ENCODE assay signal across 8 cellular contexts in genomic region chr1:179026813-179027664, GRCh38. TPM values are rescaled to one million over a fixed set of nuclear protein-coding genes. Genes with fewer than 3 reads are reported as not detected.
DNase-seq lines count a peak whose midpoint lies in the region; ATAC-seq and TF ChIP-seq lines count a peak whose summit lies in the region.

No MANE protein-coding gene starts in this region.

- H3K9ac ChIP-seq in KMS-11 = peak overlapping the region; percentile 97
- peak overlapping the region; percentile 90 to 99 for H3K9ac ChIP-seq in colonic mucosa (ENCODE audit: low read depth in 2 of 2, low read length in 2 of 2)

- no peaks in the 10 kb centered on the region for H3K27me3 Mint-ChIP-seq in naive thymus-derived CD8-positive, alpha-beta T cell

- H3K27ac ChIP-seq in KMS-11 = peak overlapping the region; percentile 90
- H3K27ac ChIP-seq in colonic mucosa = peak overlapping the region; percentile 93

- H3K4me3 Mint-ChIP-seq in naive thymus-derived CD8-positive, alpha-beta T cell = peak overlapping the region; percentile 81 to 93 (median 88)

- H3K79me2 ChIP-seq in KMS-11 (ENCODE audit: insufficient read depth, low read depth) = peaks cover 50% of the 10 kb centered on the region

- H3K9me3 Mint-ChIP-seq in naive thymus-derived CD8-positive, alpha-beta T cell = no peaks in the 10 kb centered on the region

- H3K27ac Mint-ChIP-seq in naive thymus-derived CD8-positive, alpha-beta T cell = peak overlapping the region in 9 of 10 donors; percentile 71 to 93 (median 85)

- DNase-seq in BJ (ENCODE audit: low read depth) (no peak), colonic mucosa (no peak), middle frontal gyrus (ENCODE audit: extremely low spot score, low spot score) (no peak), hepatic stellate cell (ENCODE audit: low spot score) (no peak), activated gamma-delta T cell treated with Interleukin-2 at 50 U/mL for 16 hours (no peak)
- no peak for DNase-seq in naive thymus-derived CD8-positive, alpha-beta T cell

- peaks cover 23 to 65% (median 62%) of the 10 kb centered on the region in 4 donors for H3K4me1 Mint-ChIP-seq in naive thymus-derived CD8-positive, alpha-beta T cell

- POLR2A ChIA-PET in BJ (lab: Charles Lee) = interaction anchor here (1.1 kb wide), 1 partner anchor 11 kb away, joined by 3 read pairs; no protein-coding TSS in a partner anchor
- POLR2A ChIA-PET in naive thymus-derived CD8-positive, alpha-beta T cell (lab: Charles Lee) = interaction anchor here (1.5 kb wide), 1 partner anchor 55 kb away, joined by 3 read pairs; the partner anchor contains the start of gene TOR3A

- H3K4me3 ChIP-seq in BJ (ENCODE audit: low read depth, low read length) (peak overlapping the region; percentile 95), KMS-11 (IDR thresholded peaks at IDR 0.05; ENCODE audit: insufficient read depth, low read depth, low read length) (peak overlapping the region; percentile 93), colonic mucosa (peak overlapping the region; percentile 83)

- H3K4me1 ChIP-seq in KMS-11 (ENCODE audit: low read depth, poor library complexity, severe bottlenecking) (peaks cover 58% of the 10 kb centered on the region), colonic mucosa (no peaks in the 10 kb centered on the region)

- no peaks in the 10 kb centered on the region for H4K20me1 ChIP-seq in KMS-11 (ENCODE audit: insufficient read depth)

- H3K27me3 ChIP-seq in BJ (ENCODE audit: control insufficient read depth, insufficient read depth, low read length) (no peaks in the 10 kb centered on the region), KMS-11 (ENCODE audit: insufficient read depth, low read depth) (no peaks in the 10 kb centered on the region), colonic mucosa (no peaks in the 10 kb centered on the region)

- no peak for ATAC-seq in naive thymus-derived CD8-positive, alpha-beta T cell
- ATAC-seq in GM21737 (IDR thresholded peaks at IDR 0.05; ENCODE audit: unreplicated experiment) = no peak

- no peaks in the 10 kb centered on the region for H3K9me3 ChIP-seq in colonic mucosa

- no peaks in the 10 kb centered on the region for H3K36me3 ChIP-seq in BJ (ENCODE audit: control insufficient read depth, insufficient read depth, low read length)
- H3K36me3 ChIP-seq in KMS-11 (ENCODE audit: insufficient read depth) = no peaks in the 10 kb centered on the region
- H3K36me3 ChIP-seq in colonic mucosa = no peaks in the 10 kb centered on the region

- peak overlapping the region; percentile 74 for H3K4me2 ChIP-seq in KMS-11

- no peaks in the 10 kb centered on the region for H3K36me3 Mint-ChIP-seq in naive thymus-derived CD8-positive, alpha-beta T cell

- intact Hi-C loops in colonic mucosa (cut with DNase I) = no loop called here

- CTCF ChIA-PET in BJ (lab: Yijun Ruan, JAX) = interaction anchor here (1.9 to 2.2 kb wide), 2 partner anchors 24 to 53 kb away, joined by 4 to 7 read pairs; no protein-coding TSS in a partner anchor

- no peak for TF ChIP-seq CTCF in BJ (IDR thresholded peaks at IDR 0.05; ENCODE audit: insufficient read depth, low read depth, low read length)
- no peak for TF ChIP-seq CTCF in KMS-11 (conservative IDR thresholded peaks at IDR 0.05; ENCODE audit: low read depth, low read length)
- no peak for TF ChIP-seq CTCF in colonic mucosa (IDR thresholded peaks at IDR 0.05)

- peak overlapping the region; percentile 75 for H2AFZ ChIP-seq in KMS-11 (ENCODE audit: low read depth)

RNA-seq across cellular contexts. Expression of gene FAM20B, which starts 1.3 kb away (rescaled TPM):
- polyA plus RNA-seq in BJ (2011; rRNA removed) = 30.0 and 36.2 TPM in 2 replicates
- polyA minus RNA-seq in BJ (2011; rRNA and poly(A)+ RNA removed) = 31.5 and 37.7 TPM in 2 replicates
- total RNA-seq in colonic mucosa = 10 to 100 TPM; 38.9 to 45.1 TPM
- total RNA-seq in naive thymus-derived CD8-positive, alpha-beta T cell = 10 to 100 TPM; 22.7 to 23.7 TPM
- 1 to 10 TPM; 5.1 to 7.7 (median 7.5) TPM for polyA plus RNA-seq in naive thymus-derived CD8-positive, alpha-beta T cell

RNA-seq across cellular contexts. Expression of gene TOR3A, which starts 54.8 kb away (rescaled TPM):
- polyA plus RNA-seq in BJ (2011; rRNA removed) = 25.7 and 30.8 TPM in 2 replicates
- polyA minus RNA-seq in BJ (2011; rRNA and poly(A)+ RNA removed) = 28.5 and 37.1 TPM in 2 replicates
- total RNA-seq in colonic mucosa = 10 to 100 TPM; 21.6 to 41.1 TPM
- 10 to 100 TPM; 21.5 to 25.1 TPM for total RNA-seq in naive thymus-derived CD8-positive, alpha-beta T cell
- polyA plus RNA-seq in naive thymus-derived CD8-positive, alpha-beta T cell = 10 to 100 TPM; 27.6 to 40.5 (median 29.4) TPM
